ENCODE assay signal across 17 cellular contexts in genomic region chr11:35042906-35043305, GRCh38.
DNase-seq lines count a peak whose midpoint lies in the region; ATAC-seq and TF ChIP-seq lines count a peak whose summit lies in the region.
"Had no signal": no experiment of that assay in that cellular context is flagged by ENCODE, and none has a peak within 500 bp of the region (broad histone marks: within the 10 kb centered on the region; RNA-seq: fewer than 3 reads in every experiment).

No MANE protein-coding gene starts in this region.

- H3K4me2 ChIP-seq in BLaER1 treated with 17β-estradiol and CSF1 and Interleukin-3, amounts not matched to agents 10 nM and 100 nM: peak overlapping the region in 8 of 11 experiments; percentile 14 to 92 (median 54); a peak in 14 of 22 replicates

- TF ChIP-seq CTCF in gastroesophageal sphincter (IDR thresholded peaks at IDR 0.05) (no peak), coronary artery (IDR thresholded peaks at IDR 0.05) (no peak)

- H3K27ac Mint-ChIP-seq in CD4-positive, CD25-positive, alpha-beta regulatory T cell: peak overlapping the region; percentile 14 to 92 (median 69)
- H3K27ac Mint-ChIP-seq in T-helper 17 cell (peak overlapping the region; percentile 98), naive B cell (peak overlapping the region in 4 of 6 donors; percentile 18 to 100 (median 64))

- H3K36me3 ChIP-seq in BLaER1 treated with 17β-estradiol and CSF1 and Interleukin-3, amounts not matched to agents 10 nM and 100 nM: peaks cover 0 to 8% (median 3%) of the 10 kb centered on the region in 11 experiments; a peak in 8 of 22 replicates
- no peaks in the 10 kb centered on the region for H3K36me3 ChIP-seq in CD4-positive, CD25-positive, alpha-beta regulatory T cell (ENCODE audit: control insufficient read depth, insufficient read depth, low read length)
- H3K36me3 ChIP-seq in gastroesophageal sphincter: no peaks in the 10 kb centered on the region
- H3K36me3 ChIP-seq: BE2C, Peyer's patch had no signal

- TF ChIP-seq POLR2A in gastroesophageal sphincter (IDR thresholded peaks at IDR 0.05): no peak

- 51 to 57% methylated on average over 3 of the region's 3 CpGs for WGBS in gastroesophageal sphincter (ENCODE audit: low coverage in 1 of 2), 2 donors

- H4K20me1 ChIP-seq in BLaER1 treated with 17β-estradiol and CSF1 and Interleukin-3, amounts not matched to agents 10 nM and 100 nM: no peaks in the 10 kb centered on the region

- peaks cover 0 to 1% (median 0%) of the 10 kb centered on the region in 7 donors for H3K9me3 Mint-ChIP-seq in CD4-positive, CD25-positive, alpha-beta regulatory T cell
- H3K9me3 Mint-ChIP-seq in naive B cell: peaks cover 0 to 7% (median 6%) of the 10 kb centered on the region in 7 donors

- no peaks in the 10 kb centered on the region for H3K27me3 ChIP-seq in BLaER1 treated with 17β-estradiol and CSF1 and Interleukin-3, amounts not matched to agents 10 nM and 100 nM
- H3K27me3 ChIP-seq in CD4-positive, CD25-positive, alpha-beta regulatory T cell (ENCODE audit: control insufficient read depth, insufficient read depth, low read length): no peaks in the 10 kb centered on the region
- H3K27me3 ChIP-seq in gastroesophageal sphincter: no peaks in the 10 kb centered on the region
- H3K27me3 ChIP-seq: BE2C, Peyer's patch had no signal

- peaks cover 28 to 87% (median 58%) of the 10 kb centered on the region in 4 donors for H3K4me1 Mint-ChIP-seq in CD4-positive, CD25-positive, alpha-beta regulatory T cell
- H3K4me1 Mint-ChIP-seq in T-helper 17 cell (peaks cover 56% of the 10 kb centered on the region), naive B cell (peaks cover 29 to 40% (median 32%) of the 10 kb centered on the region in 3 donors)

- peaks cover 56 to 99% (median 78%) of the 10 kb centered on the region in 10 experiments for H3K4me1 ChIP-seq in BLaER1 treated with 17β-estradiol and CSF1 and Interleukin-3, amounts not matched to agents 10 nM and 100 nM
- peaks cover 86% of the 10 kb centered on the region for H3K4me1 ChIP-seq in CD4-positive, CD25-positive, alpha-beta regulatory T cell (ENCODE audit: control insufficient read depth, insufficient read depth, low read length, poor library complexity, severe bottlenecking)
- H3K4me1 ChIP-seq in gastroesophageal sphincter: peaks cover 0 to 19% (median 0%) of the 10 kb centered on the region in 3 donors

- ATAC-seq in CD4-positive, CD25-positive, alpha-beta regulatory T cell (ENCODE audit: low read depth in 2 of 2): no peak
- ATAC-seq in T-helper 17 cell: no peak
- no peak for ATAC-seq in naive B cell (ENCODE audit: low read depth in 2 of 2)
- no peak for ATAC-seq in gastroesophageal sphincter
- ATAC-seq: K562 had no signal

- no peak for DNase-seq in CD4-positive, CD25-positive, alpha-beta regulatory T cell
- no peak for DNase-seq in T-helper 17 cell
- no peak for DNase-seq in naive B cell
- no peak for DNase-seq in activated CD4-positive, alpha-beta T cell treated with anti-CD3 and anti-CD28 coated beads for 4 hours
- no peak for DNase-seq in coronary artery (ENCODE audit: low spot score)
- DNase-seq: BE2C, COR-L47, NCI-H1436 treated with DMSO at 0.1 percent for 48 hours, NCI-H2081 treated with DMSO at 0.1 percent for 48 hours, NCI-H345, NCI-H748 treated with DMSO at 0.1 percent for 48 hours, Peyer's patch, SIG-M5 had no signal

- peak overlapping the region in 2 of 11 experiments; percentile 79 to 86; a peak in 3 of 22 replicates for H3K27ac ChIP-seq in BLaER1 treated with 17β-estradiol and CSF1 and Interleukin-3, amounts not matched to agents 10 nM and 100 nM
- no peak overlapping the region for H3K27ac ChIP-seq in CD4-positive, CD25-positive, alpha-beta regulatory T cell (ENCODE audit: insufficient read depth, low read length, poor library complexity, severe bottlenecking)
- H3K27ac ChIP-seq in gastroesophageal sphincter (no peak overlapping the region), coronary artery (no peak overlapping the region)
- H3K27ac ChIP-seq: HL-60, Peyer's patch had no signal

- H3K9me3 ChIP-seq in BLaER1 treated with 17β-estradiol and CSF1 and Interleukin-3, amounts not matched to agents 10 nM and 100 nM (replicated peaks in 1 of 11): peaks cover 9 to 82% (median 76%) of the 10 kb centered on the region in 11 experiments; a peak in 20 of 22 replicates
- H3K9me3 ChIP-seq in CD4-positive, CD25-positive, alpha-beta regulatory T cell (ENCODE audit: control insufficient read depth in 2 of 2, low read length in 2 of 2): no peaks in the 10 kb centered on the region
- H3K9me3 ChIP-seq in T-helper 17 cell (ENCODE audit: control insufficient read depth, low read length, poor library complexity, severe bottlenecking): no peaks in the 10 kb centered on the region
- no peaks in the 10 kb centered on the region for H3K9me3 ChIP-seq in gastroesophageal sphincter
- H3K9me3 ChIP-seq: BE2C, Peyer's patch had no signal

- no peak overlapping the region for H3K9ac ChIP-seq in BLaER1 treated with 17β-estradiol and CSF1 and Interleukin-3, amounts not matched to agents 10 nM and 100 nM

- no peaks in the 10 kb centered on the region for H3K36me3 Mint-ChIP-seq in CD4-positive, CD25-positive, alpha-beta regulatory T cell
- H3K36me3 Mint-ChIP-seq in T-helper 17 cell (ENCODE audit: low read depth) (no peaks in the 10 kb centered on the region), naive B cell (peaks cover 0 to 1% of the 10 kb centered on the region in 2 donors)

- no peaks in the 10 kb centered on the region for H3K27me3 Mint-ChIP-seq in CD4-positive, CD25-positive, alpha-beta regulatory T cell
- H3K27me3 Mint-ChIP-seq in T-helper 17 cell (no peaks in the 10 kb centered on the region), naive B cell (no peaks in the 10 kb centered on the region)

- no peak overlapping the region for H3K4me3 ChIP-seq in BLaER1 treated with 17β-estradiol and CSF1 and Interleukin-3, amounts not matched to agents 10 nM and 100 nM
- H3K4me3 ChIP-seq in CD4-positive, CD25-positive, alpha-beta regulatory T cell (ENCODE audit: low read depth, low read length): no peak overlapping the region
- no peak overlapping the region for H3K4me3 ChIP-seq in gastroesophageal sphincter
- H3K4me3 ChIP-seq in coronary artery: no peak overlapping the region
- H3K4me3 ChIP-seq: K562, Peyer's patch had no signal

- no peak for TF ChIP-seq EP300 in gastroesophageal sphincter (IDR thresholded peaks at IDR 0.05)

- peak overlapping the region in 1 of 4 donors; percentile 28 for H3K4me3 Mint-ChIP-seq in CD4-positive, CD25-positive, alpha-beta regulatory T cell
- no peak overlapping the region for H3K4me3 Mint-ChIP-seq in T-helper 17 cell
- no peak overlapping the region for H3K4me3 Mint-ChIP-seq in naive B cell
